ENCODE assay signal across 1 cellular context in the genomic region with DNA sequence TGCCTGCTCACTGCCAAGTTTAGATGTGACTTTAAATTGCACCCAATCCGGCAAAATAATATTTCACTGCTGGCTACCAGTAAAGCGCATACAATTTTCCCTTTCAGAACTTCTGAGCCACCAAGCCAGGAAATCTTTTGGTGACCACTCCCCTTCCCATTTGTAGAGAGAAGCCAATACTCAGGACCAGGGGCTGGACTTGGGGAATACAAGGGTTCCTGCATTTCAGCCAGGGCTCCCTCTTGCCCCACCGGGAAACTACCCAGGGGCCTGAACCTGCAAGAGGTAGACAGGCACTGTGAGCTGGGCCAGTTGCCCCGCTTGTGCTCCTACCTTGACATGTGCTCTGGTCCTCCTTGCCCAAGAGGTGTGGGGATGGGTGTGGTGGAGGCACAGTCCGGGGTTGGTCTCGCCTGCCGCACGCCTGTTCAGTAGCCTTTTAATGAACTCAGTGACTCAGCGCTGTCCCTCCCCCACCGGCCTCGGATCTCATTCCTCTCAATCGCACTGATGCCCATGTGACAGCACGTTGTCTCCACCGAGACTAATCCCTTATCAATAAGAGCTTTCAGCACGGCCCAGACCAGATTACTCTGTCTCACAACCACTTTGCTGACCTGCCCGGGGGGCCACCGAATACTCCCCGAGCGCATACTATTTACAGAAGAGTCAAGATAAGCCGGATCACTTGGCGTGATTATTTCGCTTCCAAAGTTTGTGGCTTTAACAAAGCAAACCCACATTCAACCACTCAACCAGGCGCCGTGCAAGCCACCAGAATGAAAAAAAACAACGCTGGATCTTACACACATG.
TF ChIP-seq lines count a peak whose summit lies in the region.

No MANE protein-coding gene starts in this region.

TF ChIP-seq in HepG2, 621 proteins besides CTCF, POLR2A, EP300 and RAD21 (continued from another document and continues in another):
- TF ChIP-seq, protein P1, sequence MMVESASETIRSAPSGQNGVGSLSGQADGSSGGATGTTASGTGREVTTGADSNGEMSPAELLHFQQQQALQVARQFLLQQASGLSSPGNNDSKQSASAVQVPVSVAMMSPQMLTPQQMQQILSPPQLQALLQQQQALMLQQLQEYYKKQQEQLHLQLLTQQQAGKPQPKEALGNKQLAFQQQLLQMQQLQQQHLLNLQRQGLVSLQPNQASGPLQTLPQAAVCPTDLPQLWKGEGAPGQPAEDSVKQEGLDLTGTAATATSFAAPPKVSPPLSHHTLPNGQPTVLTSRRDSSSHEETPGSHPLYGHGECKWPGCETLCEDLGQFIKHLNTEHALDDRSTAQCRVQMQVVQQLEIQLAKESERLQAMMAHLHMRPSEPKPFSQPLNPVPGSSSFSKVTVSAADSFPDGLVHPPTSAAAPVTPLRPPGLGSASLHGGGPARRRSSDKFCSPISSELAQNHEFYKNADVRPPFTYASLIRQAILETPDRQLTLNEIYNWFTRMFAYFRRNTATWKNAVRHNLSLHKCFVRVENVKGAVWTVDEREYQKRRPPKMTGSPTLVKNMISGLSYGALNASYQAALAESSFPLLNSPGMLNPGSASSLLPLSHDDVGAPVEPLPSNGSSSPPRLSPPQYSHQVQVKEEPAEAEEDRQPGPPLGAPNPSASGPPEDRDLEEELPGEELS (CRISPR knock-in tag; IDR thresholded peaks at IDR 0.05) = peak; percentile 24; the same call in 1 of the 2 replicates
- no peak for TF ChIP-seq BRD4 (CRISPR knock-in tag; IDR thresholded peaks at IDR 0.05)
- no peak for TF ChIP-seq ZNF296 (CRISPR knock-in tag; conservative IDR thresholded peaks at IDR 0.05)
- TF ChIP-seq, protein P2, sequence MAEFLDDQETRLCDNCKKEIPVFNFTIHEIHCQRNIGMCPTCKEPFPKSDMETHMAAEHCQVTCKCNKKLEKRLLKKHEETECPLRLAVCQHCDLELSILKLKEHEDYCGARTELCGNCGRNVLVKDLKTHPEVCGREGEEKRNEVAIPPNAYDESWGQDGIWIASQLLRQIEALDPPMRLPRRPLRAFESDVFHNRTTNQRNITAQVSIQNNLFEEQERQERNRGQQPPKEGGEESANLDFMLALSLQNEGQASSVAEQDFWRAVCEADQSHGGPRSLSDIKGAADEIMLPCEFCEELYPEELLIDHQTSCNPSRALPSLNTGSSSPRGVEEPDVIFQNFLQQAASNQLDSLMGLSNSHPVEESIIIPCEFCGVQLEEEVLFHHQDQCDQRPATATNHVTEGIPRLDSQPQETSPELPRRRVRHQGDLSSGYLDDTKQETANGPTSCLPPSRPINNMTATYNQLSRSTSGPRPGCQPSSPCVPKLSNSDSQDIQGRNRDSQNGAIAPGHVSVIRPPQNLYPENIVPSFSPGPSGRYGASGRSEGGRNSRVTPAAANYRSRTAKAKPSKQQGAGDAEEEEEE (CRISPR knock-in tag; IDR thresholded peaks at IDR 0.05; ENCODE audit: borderline replicate concordance) = no peak
- TF ChIP-seq SAP130 (CRISPR knock-in tag; IDR thresholded peaks at IDR 0.05; ENCODE audit: low read depth) = peak; percentile 58; the same call in 1 of the 2 replicates
- TF ChIP-seq, protein P3, sequence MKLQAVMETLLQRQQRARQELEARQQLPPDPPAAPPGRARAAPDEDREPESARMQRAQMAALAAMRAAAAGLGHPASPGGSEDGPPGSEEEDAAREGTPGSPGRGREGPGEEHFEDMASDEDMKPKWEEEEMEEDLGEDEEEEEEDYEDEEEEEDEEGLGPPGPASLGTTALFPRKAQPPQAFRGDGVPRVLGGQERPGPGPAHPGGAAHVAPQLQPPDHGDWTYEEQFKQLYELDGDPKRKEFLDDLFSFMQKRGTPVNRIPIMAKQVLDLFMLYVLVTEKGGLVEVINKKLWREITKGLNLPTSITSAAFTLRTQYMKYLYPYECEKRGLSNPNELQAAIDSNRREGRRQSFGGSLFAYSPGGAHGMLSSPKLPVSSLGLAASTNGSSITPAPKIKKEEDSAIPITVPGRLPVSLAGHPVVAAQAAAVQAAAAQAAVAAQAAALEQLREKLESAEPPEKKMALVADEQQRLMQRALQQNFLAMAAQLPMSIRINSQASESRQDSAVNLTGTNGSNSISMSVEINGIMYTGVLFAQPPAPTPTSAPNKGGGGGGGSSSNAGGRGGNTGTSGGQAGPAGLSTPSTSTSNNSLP (IDR thresholded peaks at IDR 0.05; ENCODE audit: low read depth, low read length) = peak; percentile 41; the same call in 1 of the 2 replicates
- TF ChIP-seq PRMT3 (CRISPR knock-in tag; IDR thresholded peaks at IDR 0.05; ENCODE audit: borderline replicate concordance, low read depth) = no peak
- TF ChIP-seq, protein P4, sequence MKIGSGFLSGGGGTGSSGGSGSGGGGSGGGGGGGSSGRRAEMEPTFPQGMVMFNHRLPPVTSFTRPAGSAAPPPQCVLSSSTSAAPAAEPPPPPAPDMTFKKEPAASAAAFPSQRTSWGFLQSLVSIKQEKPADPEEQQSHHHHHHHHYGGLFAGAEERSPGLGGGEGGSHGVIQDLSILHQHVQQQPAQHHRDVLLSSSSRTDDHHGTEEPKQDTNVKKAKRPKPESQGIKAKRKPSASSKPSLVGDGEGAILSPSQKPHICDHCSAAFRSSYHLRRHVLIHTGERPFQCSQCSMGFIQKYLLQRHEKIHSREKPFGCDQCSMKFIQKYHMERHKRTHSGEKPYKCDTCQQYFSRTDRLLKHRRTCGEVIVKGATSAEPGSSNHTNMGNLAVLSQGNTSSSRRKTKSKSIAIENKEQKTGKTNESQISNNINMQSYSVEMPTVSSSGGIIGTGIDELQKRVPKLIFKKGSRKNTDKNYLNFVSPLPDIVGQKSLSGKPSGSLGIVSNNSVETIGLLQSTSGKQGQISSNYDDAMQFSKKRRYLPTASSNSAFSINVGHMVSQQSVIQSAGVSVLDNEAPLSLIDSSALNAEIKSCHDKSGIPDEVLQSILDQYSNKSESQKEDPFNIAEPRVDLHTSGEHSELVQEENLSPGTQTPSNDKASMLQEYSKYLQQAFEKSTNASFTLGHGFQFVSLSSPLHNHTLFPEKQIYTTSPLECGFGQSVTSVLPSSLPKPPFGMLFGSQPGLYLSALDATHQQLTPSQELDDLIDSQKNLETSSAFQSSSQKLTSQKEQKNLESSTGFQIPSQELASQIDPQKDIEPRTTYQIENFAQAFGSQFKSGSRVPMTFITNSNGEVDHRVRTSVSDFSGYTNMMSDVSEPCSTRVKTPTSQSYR (CRISPR knock-in tag; IDR thresholded peaks at IDR 0.05; ENCODE audit: borderline replicate concordance) = peak; percentile 89
- TF ChIP-seq, protein P5, sequence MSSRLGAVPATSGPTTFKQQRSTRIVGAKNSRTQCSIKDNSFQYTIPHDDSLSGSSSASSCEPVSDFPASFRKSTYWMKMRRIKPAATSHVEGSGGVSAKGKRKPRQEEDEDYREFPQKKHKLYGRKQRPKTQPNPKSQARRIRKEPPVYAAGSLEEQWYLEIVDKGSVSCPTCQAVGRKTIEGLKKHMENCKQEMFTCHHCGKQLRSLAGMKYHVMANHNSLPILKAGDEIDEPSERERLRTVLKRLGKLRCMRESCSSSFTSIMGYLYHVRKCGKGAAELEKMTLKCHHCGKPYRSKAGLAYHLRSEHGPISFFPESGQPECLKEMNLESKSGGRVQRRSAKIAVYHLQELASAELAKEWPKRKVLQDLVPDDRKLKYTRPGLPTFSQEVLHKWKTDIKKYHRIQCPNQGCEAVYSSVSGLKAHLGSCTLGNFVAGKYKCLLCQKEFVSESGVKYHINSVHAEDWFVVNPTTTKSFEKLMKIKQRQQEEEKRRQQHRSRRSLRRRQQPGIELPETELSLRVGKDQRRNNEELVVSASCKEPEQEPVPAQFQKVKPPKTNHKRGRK (CRISPR knock-in tag; IDR thresholded peaks at IDR 0.05) = no peak
- TF ChIP-seq ZBTB38 (CRISPR knock-in tag; IDR thresholded peaks at IDR 0.05) = no peak
- TF ChIP-seq ZNF44 (CRISPR knock-in tag; IDR thresholded peaks at IDR 0.05) = no peak
- TF ChIP-seq ZNF549 (CRISPR knock-in tag; IDR thresholded peaks at IDR 0.05) = no peak
- peak; percentile 67 for TF ChIP-seq PITX1 (CRISPR knock-in tag; IDR thresholded peaks at IDR 0.05)
- TF ChIP-seq HDAC2 (CRISPR knock-in tag; IDR thresholded peaks at IDR 0.05) = peak; percentile 47; the same call in 1 of the 2 replicates
- TF ChIP-seq ZC3H13 (CRISPR knock-in tag; IDR thresholded peaks at IDR 0.05) = no peak
- no peak for TF ChIP-seq ISX (CRISPR knock-in tag; conservative IDR thresholded peaks at IDR 0.05)
- no peak for TF ChIP-seq ZNF788 (CRISPR knock-in tag; IDR thresholded peaks at IDR 0.05; ENCODE audit: borderline replicate concordance)
- 0 out of 2 replicates have a peak, but pooled peaks have one; percentile 53 for TF ChIP-seq KMT2B (CRISPR knock-in tag; IDR thresholded peaks at IDR 0.05)
- no peak for TF ChIP-seq IKZF1 (IDR thresholded peaks at IDR 0.05)
- no peak for TF ChIP-seq ZNF484 (CRISPR knock-in tag; IDR thresholded peaks at IDR 0.05; ENCODE audit: borderline replicate concordance, low read depth)
- no peak for TF ChIP-seq ZNF839 (CRISPR knock-in tag; IDR thresholded peaks at IDR 0.05; ENCODE audit: borderline replicate concordance)
- 0 out of 2 replicates have a peak, but pooled peaks have one; percentile 21 for TF ChIP-seq ZNF430 (CRISPR knock-in tag; IDR thresholded peaks at IDR 0.05)
- peak; percentile 38; the same call in 1 of the 2 replicates for TF ChIP-seq BHLHE40 (IDR thresholded peaks at IDR 0.05; ENCODE audit: low read length)
- TF ChIP-seq, protein P6, sequence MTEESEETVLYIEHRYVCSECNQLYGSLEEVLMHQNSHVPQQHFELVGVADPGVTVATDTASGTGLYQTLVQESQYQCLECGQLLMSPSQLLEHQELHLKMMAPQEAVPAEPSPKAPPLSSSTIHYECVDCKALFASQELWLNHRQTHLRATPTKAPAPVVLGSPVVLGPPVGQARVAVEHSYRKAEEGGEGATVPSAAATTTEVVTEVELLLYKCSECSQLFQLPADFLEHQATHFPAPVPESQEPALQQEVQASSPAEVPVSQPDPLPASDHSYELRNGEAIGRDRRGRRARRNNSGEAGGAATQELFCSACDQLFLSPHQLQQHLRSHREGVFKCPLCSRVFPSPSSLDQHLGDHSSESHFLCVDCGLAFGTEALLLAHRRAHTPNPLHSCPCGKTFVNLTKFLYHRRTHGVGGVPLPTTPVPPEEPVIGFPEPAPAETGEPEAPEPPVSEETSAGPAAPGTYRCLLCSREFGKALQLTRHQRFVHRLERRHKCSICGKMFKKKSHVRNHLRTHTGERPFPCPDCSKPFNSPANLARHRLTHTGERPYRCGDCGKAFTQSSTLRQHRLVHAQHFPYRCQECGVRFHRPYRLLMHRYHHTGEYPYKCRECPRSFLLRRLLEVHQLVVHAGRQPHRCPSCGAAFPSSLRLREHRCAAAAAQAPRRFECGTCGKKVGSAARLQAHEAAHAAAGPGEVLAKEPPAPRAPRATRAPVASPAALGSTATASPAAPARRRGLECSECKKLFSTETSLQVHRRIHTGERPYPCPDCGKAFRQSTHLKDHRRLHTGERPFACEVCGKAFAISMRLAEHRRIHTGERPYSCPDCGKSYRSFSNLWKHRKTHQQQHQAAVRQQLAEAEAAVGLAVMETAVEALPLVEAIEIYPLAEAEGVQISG (CRISPR knock-in tag; IDR thresholded peaks at IDR 0.05) = no peak
- TF ChIP-seq, protein P7, sequence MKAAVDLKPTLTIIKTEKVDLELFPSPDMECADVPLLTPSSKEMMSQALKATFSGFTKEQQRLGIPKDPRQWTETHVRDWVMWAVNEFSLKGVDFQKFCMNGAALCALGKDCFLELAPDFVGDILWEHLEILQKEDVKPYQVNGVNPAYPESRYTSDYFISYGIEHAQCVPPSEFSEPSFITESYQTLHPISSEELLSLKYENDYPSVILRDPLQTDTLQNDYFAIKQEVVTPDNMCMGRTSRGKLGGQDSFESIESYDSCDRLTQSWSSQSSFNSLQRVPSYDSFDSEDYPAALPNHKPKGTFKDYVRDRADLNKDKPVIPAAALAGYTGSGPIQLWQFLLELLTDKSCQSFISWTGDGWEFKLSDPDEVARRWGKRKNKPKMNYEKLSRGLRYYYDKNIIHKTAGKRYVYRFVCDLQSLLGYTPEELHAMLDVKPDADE (CRISPR knock-in tag; IDR thresholded peaks at IDR 0.05) = no peak
- TF ChIP-seq MBD4 (IDR thresholded peaks at IDR 0.05; ENCODE audit: borderline replicate concordance, low read length) = no peak
- TF ChIP-seq, protein P8, sequence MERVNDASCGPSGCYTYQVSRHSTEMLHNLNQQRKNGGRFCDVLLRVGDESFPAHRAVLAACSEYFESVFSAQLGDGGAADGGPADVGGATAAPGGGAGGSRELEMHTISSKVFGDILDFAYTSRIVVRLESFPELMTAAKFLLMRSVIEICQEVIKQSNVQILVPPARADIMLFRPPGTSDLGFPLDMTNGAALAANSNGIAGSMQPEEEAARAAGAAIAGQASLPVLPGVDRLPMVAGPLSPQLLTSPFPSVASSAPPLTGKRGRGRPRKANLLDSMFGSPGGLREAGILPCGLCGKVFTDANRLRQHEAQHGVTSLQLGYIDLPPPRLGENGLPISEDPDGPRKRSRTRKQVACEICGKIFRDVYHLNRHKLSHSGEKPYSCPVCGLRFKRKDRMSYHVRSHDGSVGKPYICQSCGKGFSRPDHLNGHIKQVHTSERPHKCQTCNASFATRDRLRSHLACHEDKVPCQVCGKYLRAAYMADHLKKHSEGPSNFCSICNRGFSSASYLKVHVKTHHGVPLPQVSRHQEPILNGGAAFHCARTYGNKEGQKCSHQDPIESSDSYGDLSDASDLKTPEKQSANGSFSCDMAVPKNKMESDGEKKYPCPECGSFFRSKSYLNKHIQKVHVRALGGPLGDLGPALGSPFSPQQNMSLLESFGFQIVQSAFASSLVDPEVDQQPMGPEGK (CRISPR knock-in tag; IDR thresholded peaks at IDR 0.05) = peak; percentile 75
- TF ChIP-seq, protein P9, sequence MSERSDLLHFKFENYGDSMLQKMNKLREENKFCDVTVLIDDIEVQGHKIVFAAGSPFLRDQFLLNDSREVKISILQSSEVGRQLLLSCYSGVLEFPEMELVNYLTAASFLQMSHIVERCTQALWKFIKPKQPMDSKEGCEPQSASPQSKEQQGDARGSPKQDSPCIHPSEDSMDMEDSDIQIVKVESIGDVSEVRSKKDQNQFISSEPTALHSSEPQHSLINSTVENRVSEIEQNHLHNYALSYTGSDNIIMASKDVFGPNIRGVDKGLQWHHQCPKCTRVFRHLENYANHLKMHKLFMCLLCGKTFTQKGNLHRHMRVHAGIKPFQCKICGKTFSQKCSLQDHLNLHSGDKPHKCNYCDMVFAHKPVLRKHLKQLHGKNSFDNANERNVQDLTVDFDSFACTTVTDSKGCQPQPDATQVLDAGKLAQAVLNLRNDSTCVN (CRISPR knock-in tag; IDR thresholded peaks at IDR 0.05; ENCODE audit: borderline replicate concordance) = no peak
- TF ChIP-seq ZNF264 (CRISPR knock-in tag; IDR thresholded peaks at IDR 0.05) = no peak
- 0 out of 2 replicates have a peak, but pooled peaks have one; percentile 19 for TF ChIP-seq DMAP1 (CRISPR knock-in tag; IDR thresholded peaks at IDR 0.05)
- TF ChIP-seq, protein P10, sequence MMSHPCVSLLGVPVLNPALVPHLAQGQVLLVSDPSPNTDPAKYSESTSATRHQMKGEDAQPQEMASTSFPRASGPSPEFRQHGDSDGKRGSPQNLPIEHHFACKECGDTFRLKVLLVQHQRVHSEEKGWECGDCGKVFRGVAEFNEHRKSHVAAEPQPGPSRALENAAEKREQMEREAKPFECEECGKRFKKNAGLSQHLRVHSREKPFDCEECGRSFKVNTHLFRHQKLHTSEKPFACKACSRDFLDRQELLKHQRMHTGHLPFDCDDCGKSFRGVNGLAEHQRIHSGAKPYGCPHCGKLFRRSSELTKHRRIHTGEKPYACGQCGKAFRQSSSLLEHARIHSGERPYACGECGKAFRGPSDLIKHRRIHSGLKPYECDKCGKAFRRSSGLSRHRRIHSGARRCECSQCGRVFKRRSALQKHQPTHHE (CRISPR knock-in tag; IDR thresholded peaks at IDR 0.05; ENCODE audit: borderline replicate concordance) = no peak
- no peak for TF ChIP-seq ZBTB42 (CRISPR knock-in tag; IDR thresholded peaks at IDR 0.05)
- no peak for TF ChIP-seq ZFX (CRISPR knock-in tag; IDR thresholded peaks at IDR 0.05; ENCODE audit: low read depth)
